ENCODE assay signal across 8 cellular contexts in the genomic region with DNA sequence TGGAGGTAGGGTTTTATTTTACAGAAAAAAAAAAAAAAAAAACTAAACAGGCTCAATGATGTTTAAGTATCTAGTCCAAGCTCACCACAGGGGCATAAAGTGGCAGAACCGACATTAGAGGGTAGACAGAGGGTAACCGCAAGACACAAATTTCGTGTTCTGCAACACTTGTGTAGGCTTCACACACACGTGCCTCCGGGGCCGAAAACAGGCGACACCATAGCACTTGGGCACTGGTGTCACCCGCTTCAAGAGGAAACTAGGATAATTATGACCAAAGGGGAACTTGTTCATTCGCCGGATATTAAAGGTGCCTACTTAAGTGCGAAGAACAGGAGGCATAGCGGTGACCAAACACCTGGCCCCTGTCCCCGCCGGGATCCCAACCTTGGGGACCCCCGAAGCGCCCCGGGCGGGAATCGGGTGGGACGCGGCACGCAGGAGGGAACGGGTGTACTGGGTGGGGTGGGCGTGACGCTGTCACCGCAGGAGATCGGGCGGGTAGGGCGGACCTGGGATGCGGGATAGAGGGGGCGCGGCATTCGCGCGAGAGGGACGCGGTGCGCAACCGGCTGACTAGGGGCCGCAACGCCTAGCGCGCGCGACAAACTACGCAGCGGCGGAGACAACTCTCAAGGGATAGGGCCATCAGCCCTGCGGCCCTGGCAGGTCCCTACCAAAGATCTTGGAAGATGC. TPM values are rescaled to one million over a fixed set of nuclear protein-coding genes. Genes with fewer than 3 reads are reported as not detected.
DNase-seq lines count a peak whose midpoint lies in the region; ATAC-seq and TF ChIP-seq lines count a peak whose summit lies in the region.

No MANE protein-coding gene starts in this region.

- peak; percentile 23 to 59 (median 48) for DNase-seq in CD4-positive, CD25-positive, alpha-beta regulatory T cell
- peak; percentile 70 for DNase-seq in OCI-M1 (lab: John Stamatoyannopoulos, UW)
- DNase-seq in activated effector memory CD4-positive, alpha-beta T cell treated with anti-CD3 and anti-CD28 coated beads, Interleukin-2, amount 50 U/mL, for 16 hours, result peak; percentile 81
- peak; percentile 61 for DNase-seq in left cardiac atrium
- peak; percentile 69 for DNase-seq in sigmoid colon
- DNase-seq in GM19240 (ENCODE audit: insufficient read length, low spot score), result no peak

- intact Hi-C loops in left cardiac atrium (cut with DNase I), result no loop called here
- intact Hi-C loops in sigmoid colon (cut with DNase I), result loop anchor here (2.0 kb wide), 1 partner anchor 54 kb away; the partner anchor contains the start of gene DIS3

- ATAC-seq in CD4-positive, CD25-positive, alpha-beta regulatory T cell (ENCODE audit: low read depth in 2 of 2), result peak; percentile 0 to 2
- ATAC-seq in GM19035 (IDR thresholded peaks at IDR 0.05; ENCODE audit: unreplicated experiment) (peak; percentile 36), HG03159 (IDR thresholded peaks at IDR 0.05; ENCODE audit: unreplicated experiment) (peak; percentile 34), left cardiac atrium (peak; percentile 25 to 59)

- peaks cover 41% of the 10 kb centered on the region for H3K4me1 ChIP-seq in CD4-positive, CD25-positive, alpha-beta regulatory T cell (ENCODE audit: control insufficient read depth, insufficient read depth, low read length, poor library complexity, severe bottlenecking)
- H3K4me1 ChIP-seq in sigmoid colon, result peaks cover 0 to 23% (median 20%) of the 10 kb centered on the region in 4 donors

- TF ChIP-seq EP300 in sigmoid colon (IDR thresholded peaks at IDR 0.05), result no peak

- peak overlapping the region; percentile 70 for H3K27ac ChIP-seq in CD4-positive, CD25-positive, alpha-beta regulatory T cell (ENCODE audit: insufficient read depth, low read length, poor library complexity, severe bottlenecking)
- peak overlapping the region; percentile 68 to 76 (median 76) for H3K27ac ChIP-seq in sigmoid colon

- H3K27me3 ChIP-seq in CD4-positive, CD25-positive, alpha-beta regulatory T cell (ENCODE audit: control insufficient read depth, insufficient read depth, low read length), result no peaks in the 10 kb centered on the region
- H3K27me3 ChIP-seq in sigmoid colon, result no peaks in the 10 kb centered on the region

- peak overlapping the region; percentile 88 to 92 (median 90) for H3K27ac Mint-ChIP-seq in CD4-positive, CD25-positive, alpha-beta regulatory T cell

- TF ChIP-seq POLR2A in sigmoid colon (IDR thresholded peaks at IDR 0.05), result no peak

- H3K4me1 Mint-ChIP-seq in CD4-positive, CD25-positive, alpha-beta regulatory T cell, result peaks cover 40 to 72% (median 59%) of the 10 kb centered on the region in 4 donors

- peak overlapping the region; percentile 91 to 97 (median 96) for H3K4me3 Mint-ChIP-seq in CD4-positive, CD25-positive, alpha-beta regulatory T cell

- WGBS in sigmoid colon, 2 donors, result 1 to 2% methylated on average over 49 of the region's 49 CpGs

- TF ChIP-seq CTCF in sigmoid colon (IDR thresholded peaks at IDR 0.05), result no peak

- H3K36me3 Mint-ChIP-seq in CD4-positive, CD25-positive, alpha-beta regulatory T cell, result peaks cover 17% of the 10 kb centered on the region

- H3K4me3 ChIP-seq in CD4-positive, CD25-positive, alpha-beta regulatory T cell (ENCODE audit: low read depth, low read length), result peak overlapping the region; percentile 93
- H3K4me3 ChIP-seq in sigmoid colon, result peak overlapping the region; percentile 80 to 97 (median 90)

- H3K27me3 Mint-ChIP-seq in CD4-positive, CD25-positive, alpha-beta regulatory T cell, result no peaks in the 10 kb centered on the region

- H3K9me3 ChIP-seq in CD4-positive, CD25-positive, alpha-beta regulatory T cell (ENCODE audit: control insufficient read depth in 2 of 2, low read length in 2 of 2), result no peaks in the 10 kb centered on the region
- H3K9me3 ChIP-seq in sigmoid colon, result no peaks in the 10 kb centered on the region

- H3K36me3 ChIP-seq in CD4-positive, CD25-positive, alpha-beta regulatory T cell (ENCODE audit: control insufficient read depth, insufficient read depth, low read length), result peaks cover 2% of the 10 kb centered on the region
- no peaks in the 10 kb centered on the region for H3K36me3 ChIP-seq in sigmoid colon

- H3K9me3 Mint-ChIP-seq in CD4-positive, CD25-positive, alpha-beta regulatory T cell, result no peaks in the 10 kb centered on the region

RNA-seq across cellular contexts. Expression of gene MZT1, which starts 0.6 kb away (rescaled TPM):
- total RNA-seq in CD4-positive, CD25-positive, alpha-beta regulatory T cell, result 8.8 TPM
- polyA plus RNA-seq in CD4-positive, CD25-positive, alpha-beta regulatory T cell, result 1 to 10 TPM; 6.1 to 8.0 (median 7.2) TPM
- total RNA-seq in left cardiac atrium (1 to 10 TPM; 6.5 TPM), sigmoid colon (10 to 100 TPM in 2 of 4 donors, 1 to 10 TPM in 2; 4.2 to 12.8 (median 8.2) TPM)
- polyA plus RNA-seq in sigmoid colon, result 10 to 100 TPM; 11.8 to 12.7 (median 12.0) TPM

RNA-seq across cellular contexts. Expression of gene BORA, which starts 0.9 kb away (rescaled TPM):
- 7.0 TPM for total RNA-seq in CD4-positive, CD25-positive, alpha-beta regulatory T cell
- polyA plus RNA-seq in CD4-positive, CD25-positive, alpha-beta regulatory T cell, result 10 to 100 TPM in 3 of 4 donors, 1 to 10 TPM in 1; 9.2 to 13.1 (median 11.4) TPM
- total RNA-seq in left cardiac atrium (1 to 10 TPM; 1.2 to 1.6 TPM), sigmoid colon (1 to 10 TPM; 1.4 to 5.6 (median 2.6) TPM)
- polyA plus RNA-seq in sigmoid colon, result 1 to 10 TPM; 4.9 to 7.9 (median 5.4) TPM

RNA-seq across cellular contexts. Expression of gene DIS3, which starts 54.8 kb away (rescaled TPM):
- 46.7 TPM for total RNA-seq in CD4-positive, CD25-positive, alpha-beta regulatory T cell
- polyA plus RNA-seq in CD4-positive, CD25-positive, alpha-beta regulatory T cell, result 10 to 100 TPM; 15.1 to 19.3 (median 18.3) TPM
- total RNA-seq in left cardiac atrium (10 to 100 TPM; 14.3 to 18.6 TPM), sigmoid colon (10 to 100 TPM; 13.6 to 24.5 (median 19.5) TPM)
- 10 to 100 TPM in 1 of 3 donors, 1 to 10 TPM in 2; 5.4 to 11.8 (median 6.9) TPM for polyA plus RNA-seq in sigmoid colon

RNA-seq across cellular contexts. Expression of gene PIBF1, which starts 55.1 kb away (rescaled TPM):
- 34.1 TPM for total RNA-seq in CD4-positive, CD25-positive, alpha-beta regulatory T cell
- polyA plus RNA-seq in CD4-positive, CD25-positive, alpha-beta regulatory T cell, result 10 to 100 TPM; 13.6 to 21.4 (median 18.5) TPM
- total RNA-seq in left cardiac atrium, result 10 to 100 TPM; 12.2 to 13.5 TPM
- 10 to 100 TPM; 17.7 to 24.0 (median 20.9) TPM for total RNA-seq in sigmoid colon
- polyA plus RNA-seq in sigmoid colon, result 10 to 100 TPM in 1 of 3 donors, 1 to 10 TPM in 2; 6.5 to 10.8 (median 8.4) TPM
